ENCODE assay signal across 13 cellular contexts in the genomic region with DNA sequence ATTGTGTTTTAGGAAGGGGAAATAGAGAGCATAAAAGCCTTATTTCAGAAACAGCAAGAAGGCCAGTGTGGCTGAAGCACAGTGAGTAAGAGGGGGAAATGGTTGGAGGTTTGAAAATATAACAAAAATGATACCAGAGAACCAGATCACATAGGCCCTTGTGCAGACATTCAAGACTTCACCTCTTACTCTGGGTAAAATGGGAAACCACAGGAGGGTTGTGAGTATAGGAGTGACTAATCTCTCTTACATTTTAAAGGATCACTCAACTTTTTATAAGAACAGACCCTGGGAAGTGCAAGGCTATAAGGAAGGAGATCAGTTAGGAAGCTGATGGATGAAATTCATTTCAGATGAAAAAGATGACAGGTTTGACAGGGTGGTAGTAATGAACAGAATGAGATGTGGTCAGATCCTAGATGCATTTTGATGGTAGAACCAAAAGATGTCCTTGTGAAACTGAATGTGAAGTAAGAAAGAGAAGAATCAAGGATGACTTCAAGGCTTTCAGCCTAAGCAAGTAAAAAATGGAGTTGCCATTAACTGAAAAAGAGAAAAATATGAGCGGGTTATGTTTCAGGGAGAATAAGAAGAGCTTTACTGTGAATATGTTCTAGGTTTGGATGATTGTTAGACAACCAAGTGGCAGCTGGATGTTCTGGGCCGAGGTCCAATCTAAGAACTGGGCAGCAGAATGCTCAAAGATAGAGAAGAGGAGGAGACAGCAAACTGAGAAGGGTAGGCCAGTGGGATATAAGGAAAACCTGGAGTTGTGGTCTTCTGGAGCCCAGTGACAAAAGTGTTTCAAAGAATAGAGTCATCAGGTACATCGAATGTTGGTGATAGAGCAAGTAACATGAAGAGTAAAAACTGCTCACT.
DNase-seq lines count a peak whose midpoint lies in the region; ATAC-seq and TF ChIP-seq lines count a peak whose summit lies in the region.
"Had no signal": no experiment of that assay in that cellular context is flagged by ENCODE, and none has a peak within 500 bp of the region (broad histone marks: within the 10 kb centered on the region; RNA-seq: fewer than 3 reads in every experiment).

No MANE protein-coding gene starts in this region.

- no peak overlapping the region for H3K27ac Mint-ChIP-seq in CD8-positive, alpha-beta T cell
- H3K27ac Mint-ChIP-seq: CD4-positive, alpha-beta T cell had no signal

- H3K27me3 Mint-ChIP-seq in CD8-positive, alpha-beta T cell (ENCODE audit: low read depth) = no peaks in the 10 kb centered on the region
- H3K27me3 Mint-ChIP-seq: CD4-positive, alpha-beta T cell; central memory CD8-positive, alpha-beta T cell had no signal

- H3K4me3 ChIP-seq in CD8-positive, alpha-beta T cell (ENCODE audit: low read depth, low read length) = no peak overlapping the region
- H3K4me3 ChIP-seq: lower lobe of right lung, uterus had no signal

- peaks cover 3% of the 10 kb centered on the region for H3K4me1 Mint-ChIP-seq in CD8-positive, alpha-beta T cell (ENCODE audit: low read depth)
- H3K4me1 Mint-ChIP-seq: central memory CD8-positive, alpha-beta T cell had no signal

- H3K9me3 ChIP-seq in CD8-positive, alpha-beta T cell (ENCODE audit: low read length) = peaks cover 3% of the 10 kb centered on the region

- ATAC-seq in GM21390 (IDR thresholded peaks at IDR 0.05; ENCODE audit: unreplicated experiment) (peak; percentile 76), GM19467 (IDR thresholded peaks at IDR 0.05; ENCODE audit: unreplicated experiment) (no peak)
- ATAC-seq in CD8-positive, alpha-beta T cell = no peak
- ATAC-seq: lower lobe of right lung had no signal

- H3K36me3 ChIP-seq in CD8-positive, alpha-beta T cell (ENCODE audit: insufficient read depth, low read length) = no peaks in the 10 kb centered on the region
- H3K36me3 ChIP-seq: uterus had no signal

- H3K27me3 ChIP-seq in CD8-positive, alpha-beta T cell (ENCODE audit: insufficient read depth, low read length) = no peaks in the 10 kb centered on the region
- H3K27me3 ChIP-seq: uterus had no signal

- no peak for TF ChIP-seq CTCF in CD8-positive, alpha-beta T cell (IDR thresholded peaks at IDR 0.05)

- no peaks in the 10 kb centered on the region for H3K4me1 ChIP-seq in CD8-positive, alpha-beta T cell (ENCODE audit: insufficient read depth, low read length)
- H3K4me1 ChIP-seq: lower lobe of right lung, uterus had no signal

- peaks cover 85% of the 10 kb centered on the region for H3K36me3 Mint-ChIP-seq in CD8-positive, alpha-beta T cell

- peaks cover 26% of the 10 kb centered on the region for H3K9me3 Mint-ChIP-seq in CD8-positive, alpha-beta T cell

- no peak overlapping the region for H3K4me3 Mint-ChIP-seq in CD8-positive, alpha-beta T cell
- H3K4me3 Mint-ChIP-seq: CD4-positive, alpha-beta T cell; central memory CD8-positive, alpha-beta T cell had no signal

- no peak overlapping the region for H3K27ac ChIP-seq in CD8-positive, alpha-beta T cell (ENCODE audit: low read depth, low read length)
- H3K27ac ChIP-seq: lower lobe of right lung, uterus had no signal

- DNase-seq in AG08396 (ENCODE audit: low spot score) (peak; percentile 12), RPMI7951 (ENCODE audit: low read depth) (peak; percentile 65), glomerular visceral epithelial cell (ENCODE audit: extremely low spot score) (peak; percentile 65), NCI-H2029 (lab: John Stamatoyannopoulos, UW) (no peak), SK-N-DZ (ENCODE audit: low spot score) (no peak)
- DNase-seq in CD8-positive, alpha-beta T cell = no peak
- DNase-seq: CD4-positive, alpha-beta T cell; lower lobe of right lung; NCI-H526; uterus had no signal

- CTCF ChIA-PET in CD8-positive, alpha-beta T cell (lab: Charles Lee) = interaction anchor here (1.3 kb wide), 1 partner anchor 19 kb away, joined by 3 read pairs; no protein-coding TSS in a partner anchor

- POLR2A ChIA-PET in CD8-positive, alpha-beta T cell (lab: Charles Lee) = no interaction called here

- intact Hi-C loops in CD8-positive, alpha-beta T cell (cut with DNase I, micrococcal nuclease) = no loop called here

Comparison
In these comparisons a context has a peak if more than half of its experiments do, and no peak if none do; other contexts are left out.
1. DNase-seq: peak in AG08396 (single experiment), RPMI7951 (single experiment) and glomerular visceral epithelial cell (single experiment); none in NCI-H2029 (single experiment), SK-N-DZ (single experiment) and CD8-positive, alpha-beta T cell (0 of 7).